ENCODE assay signal across 10 cellular contexts in genomic region chr12:46187023-46187422, GRCh38.
DNase-seq lines count a peak whose midpoint lies in the region; ATAC-seq, FAIRE-seq and TF ChIP-seq lines count a peak whose summit lies in the region.
"Had no signal": no experiment of that assay in that cellular context is flagged by ENCODE, and none has a peak within 500 bp of the region (broad histone marks: within the 10 kb centered on the region; RNA-seq: fewer than 3 reads in every experiment).

No MANE protein-coding gene starts in this region.

- H3K27ac Mint-ChIP-seq in activated T-cell treated with anti-CD3 and anti-CD28 coated beads, Interleukin-2, amount 50 U/mL, for 24 hours = peak overlapping the region; percentile 90

- no peaks in the 10 kb centered on the region for H3K9me3 ChIP-seq in upper lobe of right lung

- H3K9me3 Mint-ChIP-seq in activated T-cell treated with anti-CD3 and anti-CD28 coated beads, Interleukin-2, amount 50 U/mL, for 24 hours = peaks cover 7% of the 10 kb centered on the region

- no peak for DNase-seq in activated T-cell treated with anti-CD3 and anti-CD28 coated beads, Interleukin-2, amount 50 U/mL, for 24 hours
- DNase-seq in activated T-cell treated with anti-CD3 and anti-CD28 coated beads for 4 hours (no peak), amniotic stem cell (lab: John Stamatoyannopoulos, UW) (peak; percentile 16), iris pigment epithelial cell (ENCODE audit: low read depth) (peak; percentile 91), upper lobe of right lung (no peak), frontal cortex (ENCODE audit: low spot score in 2 of 2) (no peak), OCI-M2 (lab: John Stamatoyannopoulos, UW; ENCODE audit: unreplicated experiment) (no peak)
- DNase-seq: activated gamma-delta T cell treated with Interleukin-2 at 50 U/mL for 16 hours, SHP77 treated with DMSO at 0.1 percent for 48 hours had no signal

- no peak overlapping the region for H3K27ac ChIP-seq in upper lobe of right lung

- FAIRE-seq in frontal cortex (lab: Jason Lieb, UNC) = no peak

- no peaks in the 10 kb centered on the region for H3K36me3 ChIP-seq in upper lobe of right lung

- no peaks in the 10 kb centered on the region for H3K27me3 ChIP-seq in upper lobe of right lung

- intact Hi-C loops in upper lobe of right lung (cut with DNase I) = no loop called here

- H3K4me1 ChIP-seq in upper lobe of right lung = peaks cover 6% of the 10 kb centered on the region

- TF ChIP-seq CTCF in upper lobe of right lung (IDR thresholded peaks at IDR 0.05) = no peak

- H3K4me1 Mint-ChIP-seq in activated T-cell treated with anti-CD3 and anti-CD28 coated beads, Interleukin-2, amount 50 U/mL, for 24 hours (ENCODE audit: low read depth) = peaks cover 47% of the 10 kb centered on the region

- no peaks in the 10 kb centered on the region for H3K27me3 Mint-ChIP-seq in activated T-cell treated with anti-CD3 and anti-CD28 coated beads, Interleukin-2, amount 50 U/mL, for 24 hours

- no peak overlapping the region for H3K4me3 ChIP-seq in upper lobe of right lung

- ATAC-seq in upper lobe of right lung = peak; percentile 64
- no peak for ATAC-seq in GM19455 (IDR thresholded peaks at IDR 0.05; ENCODE audit: unreplicated experiment)

- no peak overlapping the region for H3K4me3 Mint-ChIP-seq in activated T-cell treated with anti-CD3 and anti-CD28 coated beads, Interleukin-2, amount 50 U/mL, for 24 hours

- peaks cover 98% of the 10 kb centered on the region for H3K36me3 Mint-ChIP-seq in activated T-cell treated with anti-CD3 and anti-CD28 coated beads, Interleukin-2, amount 50 U/mL, for 24 hours (ENCODE audit: low read depth)

Comparison
In these comparisons a context has a peak if more than half of its experiments do, and no peak if none do; other contexts are left out.
1. DNase-seq: peak in amniotic stem cell (single experiment) and iris pigment epithelial cell (single experiment); none in activated T-cell treated with anti-CD3 and anti-CD28 coated beads, Interleukin-2, amount 50 U/mL, for 24 hours (single experiment), activated T-cell treated with anti-CD3 and anti-CD28 coated beads for 4 hours (single experiment), upper lobe of right lung (single experiment), frontal cortex (0 of 2) and OCI-M2 (single experiment).